In the genomic region with DNA sequence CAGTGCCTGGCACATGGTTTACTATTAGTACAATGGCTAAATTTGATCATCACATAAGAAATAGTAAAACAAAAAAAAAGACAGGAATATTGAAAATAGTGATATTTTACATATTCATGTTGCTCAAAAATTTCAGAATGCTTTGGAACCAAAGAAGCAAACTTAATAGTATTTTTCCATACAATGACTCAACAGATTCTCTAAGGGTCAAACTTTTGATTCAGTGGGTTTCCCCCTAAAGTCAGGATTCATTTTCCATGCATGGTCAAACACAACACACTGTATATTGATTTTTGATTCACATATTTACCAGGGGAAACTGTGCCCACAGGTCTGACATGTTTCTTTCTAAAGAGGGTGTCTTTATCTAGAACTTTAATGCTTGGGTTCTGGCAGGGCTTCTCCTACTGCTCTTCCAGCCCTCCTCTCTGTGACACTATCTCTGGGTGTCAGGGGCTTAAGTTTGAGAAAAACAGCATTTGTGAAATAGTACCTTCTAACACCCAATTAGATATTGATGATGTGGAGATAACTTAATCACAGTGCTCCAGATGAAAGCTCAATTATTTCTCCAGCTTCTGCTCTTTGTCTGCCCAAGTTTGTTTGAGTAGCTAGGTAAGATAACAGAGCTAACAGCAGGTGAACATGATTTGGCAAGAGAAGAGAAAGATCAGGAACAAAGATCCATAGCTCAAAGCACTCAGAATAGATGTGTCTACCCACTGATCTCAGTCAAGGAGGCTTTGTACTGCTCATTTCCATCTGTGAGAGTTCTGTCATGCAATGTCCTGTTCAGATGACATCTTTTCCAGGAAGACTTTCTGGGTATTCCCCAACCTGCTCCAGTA, we compare ENCODE assay signal across 1 cellular context.
TF ChIP-seq lines count a peak whose summit lies in the region.

No MANE protein-coding gene starts in this region.

TF ChIP-seq in SK-N-SH, 30 proteins besides CTCF, POLR2A, EP300 and RAD21:
- no peak for TF ChIP-seq MXI1 (IDR thresholded peaks at IDR 0.05; ENCODE audit: low read depth, low read length)
- TF ChIP-seq CHD2 (IDR thresholded peaks at IDR 0.05; ENCODE audit: low read length, partially characterized antibody), result no peak
- TF ChIP-seq FOXM1 (IDR thresholded peaks at IDR 0.05; ENCODE audit: low read depth), result no peak
- no peak for TF ChIP-seq YY1 (IDR thresholded peaks at IDR 0.05; ENCODE audit: low read depth)
- TF ChIP-seq, protein P1, sequence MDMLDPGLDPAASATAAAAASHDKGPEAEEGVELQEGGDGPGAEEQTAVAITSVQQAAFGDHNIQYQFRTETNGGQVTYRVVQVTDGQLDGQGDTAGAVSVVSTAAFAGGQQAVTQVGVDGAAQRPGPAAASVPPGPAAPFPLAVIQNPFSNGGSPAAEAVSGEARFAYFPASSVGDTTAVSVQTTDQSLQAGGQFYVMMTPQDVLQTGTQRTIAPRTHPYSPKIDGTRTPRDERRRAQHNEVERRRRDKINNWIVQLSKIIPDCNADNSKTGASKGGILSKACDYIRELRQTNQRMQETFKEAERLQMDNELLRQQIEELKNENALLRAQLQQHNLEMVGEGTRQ (IDR thresholded peaks at IDR 0.05; ENCODE audit: borderline replicate concordance, low read depth, low read length), result no peak
- TF ChIP-seq, protein P2, sequence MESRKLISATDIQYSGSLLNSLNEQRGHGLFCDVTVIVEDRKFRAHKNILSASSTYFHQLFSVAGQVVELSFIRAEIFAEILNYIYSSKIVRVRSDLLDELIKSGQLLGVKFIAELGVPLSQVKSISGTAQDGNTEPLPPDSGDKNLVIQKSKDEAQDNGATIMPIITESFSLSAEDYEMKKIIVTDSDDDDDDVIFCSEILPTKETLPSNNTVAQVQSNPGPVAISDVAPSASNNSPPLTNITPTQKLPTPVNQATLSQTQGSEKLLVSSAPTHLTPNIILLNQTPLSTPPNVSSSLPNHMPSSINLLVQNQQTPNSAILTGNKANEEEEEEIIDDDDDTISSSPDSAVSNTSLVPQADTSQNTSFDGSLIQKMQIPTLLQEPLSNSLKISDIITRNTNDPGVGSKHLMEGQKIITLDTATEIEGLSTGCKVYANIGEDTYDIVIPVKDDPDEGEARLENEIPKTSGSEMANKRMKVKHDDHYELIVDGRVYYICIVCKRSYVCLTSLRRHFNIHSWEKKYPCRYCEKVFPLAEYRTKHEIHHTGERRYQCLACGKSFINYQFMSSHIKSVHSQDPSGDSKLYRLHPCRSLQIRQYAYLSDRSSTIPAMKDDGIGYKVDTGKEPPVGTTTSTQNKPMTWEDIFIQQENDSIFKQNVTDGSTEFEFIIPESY (IDR thresholded peaks at IDR 0.05; ENCODE audit: borderline replicate concordance, low read depth), result no peak
- TF ChIP-seq RCOR1 (IDR thresholded peaks at IDR 0.05; ENCODE audit: low read length), result no peak
- TF ChIP-seq FOSL2 (IDR thresholded peaks at IDR 0.05; ENCODE audit: borderline replicate concordance, low read depth), result no peak
- no peak for TF ChIP-seq TEAD4 (IDR thresholded peaks at IDR 0.05; ENCODE audit: borderline replicate concordance, insufficient read depth)
- TF ChIP-seq, protein P3, sequence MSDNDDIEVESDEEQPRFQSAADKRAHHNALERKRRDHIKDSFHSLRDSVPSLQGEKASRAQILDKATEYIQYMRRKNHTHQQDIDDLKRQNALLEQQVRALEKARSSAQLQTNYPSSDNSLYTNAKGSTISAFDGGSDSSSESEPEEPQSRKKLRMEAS (IDR thresholded peaks at IDR 0.05; ENCODE audit: low read depth), result no peak
- no peak for TF ChIP-seq EZH2phosphoT487 (IDR thresholded peaks at IDR 0.05; ENCODE audit: borderline replicate concordance, low read depth)
- TF ChIP-seq RFX5 (IDR thresholded peaks at IDR 0.05; ENCODE audit: low read length), result no peak
- TF ChIP-seq NRF1 (IDR thresholded peaks at IDR 0.05; ENCODE audit: low read depth, low read length), result no peak
- no peak for TF ChIP-seq POLR2AphosphoS5 (IDR thresholded peaks at IDR 0.05; ENCODE audit: low read depth, low read length)
- no peak for TF ChIP-seq TAF1 (IDR thresholded peaks at IDR 0.05; ENCODE audit: borderline replicate concordance, low read depth, low read length)
- no peak for TF ChIP-seq GABPA (IDR thresholded peaks at IDR 0.05; ENCODE audit: low read depth)
- TF ChIP-seq MEF2A (IDR thresholded peaks at IDR 0.05; ENCODE audit: borderline replicate concordance, low read depth), result no peak
